Comparison of ENCODE assay signal across 26 cellular contexts in the genomic region with DNA sequence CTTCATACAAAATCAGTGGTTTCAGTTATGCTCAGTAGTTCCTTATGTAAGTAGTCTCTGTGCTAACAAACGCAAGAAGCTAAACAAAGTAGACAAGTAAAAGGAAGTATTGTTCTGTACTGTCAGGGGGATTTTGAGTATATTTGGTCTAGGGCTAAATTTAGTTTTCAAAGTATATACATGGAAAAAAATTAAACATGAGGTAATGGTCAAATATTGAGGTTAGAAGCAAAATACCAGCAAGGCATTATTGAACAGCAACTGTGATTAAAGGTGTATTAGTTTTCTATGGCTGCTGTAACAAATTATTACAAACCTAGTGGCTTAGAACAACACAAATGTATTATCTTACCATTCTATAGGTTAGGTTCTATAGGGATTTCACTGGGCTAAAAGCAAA. TPM values are rescaled to one million over a fixed set of nuclear protein-coding genes. Genes with fewer than 3 reads are reported as not detected.
DNase-seq lines count a peak whose midpoint lies in the region; ATAC-seq, FAIRE-seq and TF ChIP-seq lines count a peak whose summit lies in the region.
"Had no signal": no experiment of that assay in that cellular context is flagged by ENCODE, and none has a peak within 500 bp of the region (broad histone marks: within the 10 kb centered on the region; RNA-seq: fewer than 3 reads in every experiment).

No MANE protein-coding gene starts in this region.

- ATAC-seq in HG02885 (IDR thresholded peaks at IDR 0.05; ENCODE audit: poor library complexity, unreplicated experiment) = peak; percentile 41
- ATAC-seq in GM19395 (IDR thresholded peaks at IDR 0.05; ENCODE audit: unreplicated experiment) = no peak
- ATAC-seq in left cardiac atrium = no peak
- ATAC-seq: GM23338; left colon; stimulated activated effector memory CD8-positive, alpha-beta T cell treated with anti-CD3 and anti-CD28 coated beads, Interleukin-12 subunit alpha, Interleukin-12 subunit beta, amount 100 ng/mL, for 72 hours had no signal

- peak overlapping the region in 3 of 11 experiments; percentile 20 to 52 (median 41); a peak in 4 of 22 replicates for H3K27ac ChIP-seq in BLaER1 treated with 17β-estradiol and CSF1 and Interleukin-3, amounts not matched to agents 10 nM and 100 nM
- H3K27ac ChIP-seq: Peyer's patch, SK-N-MC had no signal

- peak overlapping the region in 2 of 5 donors; percentile 2 to 20 for H3K4me3 Mint-ChIP-seq in immature natural killer cell
- H3K4me3 Mint-ChIP-seq: activated CD4-positive, alpha-beta memory T cell treated with anti-CD3 and anti-CD28 coated beads, Interleukin-2, amount 10 ng/mL, durations not matched to agents 7 days and 5 days; activated T-cell treated with anti-CD3 and anti-CD28 coated beads, Interleukin-2, amount 50 U/mL, for 24 hours; GM23338; nephron progenitor cell; stimulated activated effector memory CD8-positive, alpha-beta T cell treated with anti-CD3 and anti-CD28 coated beads, Interleukin-12 subunit alpha, Interleukin-12 subunit beta, amount 100 ng/mL, for 72 hours; T-helper 2 cell treated with Interferon-gamma antibody and Interleukin-4, amounts not matched to agents 5 μg/mL and 100 μg/mL, for 36 hours had no signal

- DNase-seq in GM12892 (ENCODE audit: insufficient read length) (no peak), immature natural killer cell (no peak), amygdala (lab: John Stamatoyannopoulos, UW) (no peak), left cardiac atrium (no peak)
- no peak for DNase-seq in activated CD4-positive, CD25-positive, alpha-beta regulatory T cell treated with anti-CD3 and anti-CD28 coated beads, Interleukin-2, amount 50 U/mL, for 72 hours
- DNase-seq: ACHN; activated CD4-positive, alpha-beta memory T cell treated with anti-CD3 and anti-CD28 coated beads, Interleukin-2, amount 10 ng/mL, durations not matched to agents 7 days and 5 days; activated naive CD4-positive, alpha-beta T cell treated with anti-CD3 and anti-CD28 coated beads, Interleukin-2, amount 50 U/mL, for 16 hours; activated T-cell treated with anti-CD3 and anti-CD28 coated beads, Interleukin-2, amount 50 U/mL, for 24 hours; Kasumi-1; left colon; NCI-H1048; NCI-H1930; NCI-H345; nephron progenitor cell; Peyer's patch had no signal

- peaks cover 0 to 8% (median 0%) of the 10 kb centered on the region in 11 experiments; a peak in 5 of 22 replicates for H3K9me3 ChIP-seq in BLaER1 treated with 17β-estradiol and CSF1 and Interleukin-3, amounts not matched to agents 10 nM and 100 nM (replicated peaks in 1 of 11)
- H3K9me3 ChIP-seq: Peyer's patch, tibial nerve had no signal

- 0 out of 22 replicates have a peak overlapping the region, but pooled peaks of 1 of the 11 experiments have one; percentile 29 for H3K9ac ChIP-seq in BLaER1 treated with 17β-estradiol and CSF1 and Interleukin-3, amounts not matched to agents 10 nM and 100 nM

- H3K9me3 Mint-ChIP-seq in immature natural killer cell = no peaks in the 10 kb centered on the region
- H3K9me3 Mint-ChIP-seq: activated CD4-positive, alpha-beta memory T cell treated with anti-CD3 and anti-CD28 coated beads, Interleukin-2, amount 10 ng/mL, durations not matched to agents 7 days and 5 days; activated T-cell treated with anti-CD3 and anti-CD28 coated beads, Interleukin-2, amount 50 U/mL, for 24 hours; GM23338; nephron progenitor cell; stimulated activated effector memory CD8-positive, alpha-beta T cell treated with anti-CD3 and anti-CD28 coated beads, Interleukin-12 subunit alpha, Interleukin-12 subunit beta, amount 100 ng/mL, for 72 hours; T-helper 2 cell treated with Interferon-gamma antibody and Interleukin-4, amounts not matched to agents 5 μg/mL and 100 μg/mL, for 36 hours had no signal

- H4K20me1 ChIP-seq in BLaER1 treated with 17β-estradiol and CSF1 and Interleukin-3, amounts not matched to agents 10 nM and 100 nM = peaks cover 0 to 84% (median 0%) of the 10 kb centered on the region in 11 experiments; a peak in 3 of 22 replicates

- TF ChIP-seq POLR2A in GM12892 (IDR thresholded peaks at IDR 0.05; ENCODE audit: low read depth, low read length) = no peak

- H3K36me3 ChIP-seq in BLaER1 treated with 17β-estradiol and CSF1 and Interleukin-3, amounts not matched to agents 10 nM and 100 nM = peaks cover 0 to 39% (median 22%) of the 10 kb centered on the region in 11 experiments; a peak in 15 of 22 replicates
- H3K36me3 ChIP-seq: Peyer's patch, tibial nerve had no signal

- peak overlapping the region in 10 of 11 experiments; percentile 2 to 74 (median 12); a peak in 11 of 22 replicates for H3K4me2 ChIP-seq in BLaER1 treated with 17β-estradiol and CSF1 and Interleukin-3, amounts not matched to agents 10 nM and 100 nM
- H3K4me2 ChIP-seq: GM23338 had no signal

- intact Hi-C loops in left cardiac atrium (cut with DNase I) = no loop called here

- peak; percentile 61 for FAIRE-seq in GM12892 (lab: Jason Lieb, UNC)
- FAIRE-seq: HTR-8/SVneo had no signal

- H3K36me3 Mint-ChIP-seq in immature natural killer cell = peaks cover 5 to 25% (median 10%) of the 10 kb centered on the region in 3 donors

- no peak overlapping the region for H3K4me3 ChIP-seq in BLaER1 treated with 17β-estradiol and CSF1 and Interleukin-3, amounts not matched to agents 10 nM and 100 nM
- H3K4me3 ChIP-seq: GM23338, Peyer's patch, SK-N-MC, tibial nerve had no signal

- H3K4me1 Mint-ChIP-seq in immature natural killer cell = peaks cover 79 to 88% of the 10 kb centered on the region in 2 donors
- H3K4me1 Mint-ChIP-seq: GM23338 had no signal

- peaks cover 17 to 79% (median 43%) of the 10 kb centered on the region in 10 experiments for H3K4me1 ChIP-seq in BLaER1 treated with 17β-estradiol and CSF1 and Interleukin-3, amounts not matched to agents 10 nM and 100 nM

- no peaks in the 10 kb centered on the region for H3K27me3 ChIP-seq in BLaER1 treated with 17β-estradiol and CSF1 and Interleukin-3, amounts not matched to agents 10 nM and 100 nM
- H3K27me3 ChIP-seq: Peyer's patch, tibial nerve had no signal

- H3K27me3 Mint-ChIP-seq in immature natural killer cell (ENCODE audit: low read depth in 3 of 3) = peaks cover 0 to 13% (median 10%) of the 10 kb centered on the region in 3 donors
- H3K27me3 Mint-ChIP-seq: activated CD4-positive, alpha-beta memory T cell treated with anti-CD3 and anti-CD28 coated beads, Interleukin-2, amount 10 ng/mL, durations not matched to agents 7 days and 5 days; activated T-cell treated with anti-CD3 and anti-CD28 coated beads, Interleukin-2, amount 50 U/mL, for 24 hours; progenitor cell of endocrine pancreas had no signal

- peak overlapping the region; percentile 69 to 88 (median 82) for H3K27ac Mint-ChIP-seq in immature natural killer cell
- H3K27ac Mint-ChIP-seq: activated CD4-positive, alpha-beta memory T cell treated with anti-CD3 and anti-CD28 coated beads, Interleukin-2, amount 10 ng/mL, durations not matched to agents 7 days and 5 days; activated T-cell treated with anti-CD3 and anti-CD28 coated beads, Interleukin-2, amount 50 U/mL, for 24 hours; GM23338; nephron progenitor cell; progenitor cell of endocrine pancreas; T-helper 2 cell treated with Interferon-gamma antibody and Interleukin-4, amounts not matched to agents 5 μg/mL and 100 μg/mL, for 36 hours had no signal

RNA-seq across cellular contexts. Expression of a gene that starts 18.8 kb away (rescaled TPM):
- 51.9 TPM for polyA plus RNA-seq in GM12892 (2012; ENCODE audit: missing spikeins)
- polyA plus RNA-seq in immature natural killer cell = 100 to 1,000 TPM; 391 to 466 (median 462) TPM
- total RNA-seq in left cardiac atrium = 10 to 100 TPM; 15.0 to 25.6 TPM
